8 cellular contexts compared by ENCODE assay signal in genomic region chr3:132416807-132417694, GRCh38. TPM values are rescaled to one million over a fixed set of nuclear protein-coding genes. Genes with fewer than 3 reads are reported as not detected.
DNase-seq lines count a peak whose midpoint lies in the region; ATAC-seq and TF ChIP-seq lines count a peak whose summit lies in the region.

Gene DNAJC13 (plus strand): TSS chr3:132417502. CDS start chr3:132434551, 17,049 bp downstream.

- H3K4me3 Mint-ChIP-seq in activated T-cell treated with anti-CD3 and anti-CD28 coated beads, Interleukin-2, amount 50 U/mL, for 24 hours = peak within 1 kb of the TSS; percentile 97

- H3K27me3 ChIP-seq in mucosa of stomach (ENCODE audit: control insufficient read depth, insufficient read depth, low read length) = no peaks in the 10 kb centered on the region

- no peaks in the 10 kb centered on the region for H3K9me3 Mint-ChIP-seq in activated T-cell treated with anti-CD3 and anti-CD28 coated beads, Interleukin-2, amount 50 U/mL, for 24 hours

- peak; percentile 83 for DNase-seq in DMS53 treated with DMSO at 0.1 percent for 48 hours (lab: John Stamatoyannopoulos, UW; ENCODE audit: unreplicated experiment)
- DNase-seq in KBM-7 = peak; percentile 96
- peak; percentile 93 for DNase-seq in activated T-cell treated with anti-CD3 and anti-CD28 coated beads, Interleukin-2, amount 50 U/mL, for 24 hours
- peak; percentile 92 for DNase-seq in stimulated activated CD8-positive, alpha-beta memory T cell treated with anti-CD3 and anti-CD28 coated beads, Interleukin-4, amount 100 ng/mL, for 48 hours

- in situ Hi-C loops in KBM-7 (cut with MboI; ENCODE audit: low pct_unique_long_range_greater_than_20kb, low sequenced_read_pairs) = no loop called here

- ATAC-seq in GM21723 (IDR thresholded peaks at IDR 0.05; ENCODE audit: unreplicated experiment) (peak; percentile 91), esophagus mucosa (peak; percentile 97)

- H3K9ac ChIP-seq in mucosa of stomach (ENCODE audit: low read length) = peak within 1 kb of the TSS; percentile 95

- H3K4me3 ChIP-seq in mucosa of stomach (ENCODE audit: low read length) = peak within 1 kb of the TSS; percentile 99

- peak within 1 kb of the TSS; percentile 99 for H3K27ac Mint-ChIP-seq in activated T-cell treated with anti-CD3 and anti-CD28 coated beads, Interleukin-2, amount 50 U/mL, for 24 hours

- peaks cover 41% of the 10 kb centered on the region for H3K4me1 Mint-ChIP-seq in activated T-cell treated with anti-CD3 and anti-CD28 coated beads, Interleukin-2, amount 50 U/mL, for 24 hours (ENCODE audit: low read depth)

- no peaks in the 10 kb centered on the region for H3K36me3 ChIP-seq in mucosa of stomach (ENCODE audit: control insufficient read depth, insufficient read depth, low read length)

- H3K9me3 ChIP-seq in mucosa of stomach (ENCODE audit: control insufficient read depth, low read length) = no peaks in the 10 kb centered on the region

- peaks cover 7% of the 10 kb centered on the region for H3K4me1 ChIP-seq in mucosa of stomach (ENCODE audit: control insufficient read depth, insufficient read depth, low read length)

- H3K27me3 Mint-ChIP-seq in activated T-cell treated with anti-CD3 and anti-CD28 coated beads, Interleukin-2, amount 50 U/mL, for 24 hours = no peaks in the 10 kb centered on the region

- H3K36me3 Mint-ChIP-seq in activated T-cell treated with anti-CD3 and anti-CD28 coated beads, Interleukin-2, amount 50 U/mL, for 24 hours (ENCODE audit: low read depth) = peaks cover 34% of the 10 kb centered on the region

TF ChIP-seq in PFSK-1, 5 proteins besides CTCF, POLR2A, EP300 and RAD21:
- TF ChIP-seq FOXP2 (optimal IDR thresholded peaks at IDR 0.05; ENCODE audit: borderline replicate concordance, extremely low read depth, extremely low read length, insufficient read depth) (no peak), TAF1 (IDR thresholded peaks at IDR 0.05; ENCODE audit: borderline replicate concordance, insufficient read depth, low read length) (peak; percentile 31; the same call in 1 of the 2 replicates), SIN3A (IDR thresholded peaks at IDR 0.05; ENCODE audit: borderline replicate concordance, insufficient read depth, low read length) (no peak), POLR2AphosphoS5 (IDR thresholded peaks at IDR 0.05; ENCODE audit: low read depth, low read length) (peak; percentile 61)
- TF ChIP-seq, protein P1, sequence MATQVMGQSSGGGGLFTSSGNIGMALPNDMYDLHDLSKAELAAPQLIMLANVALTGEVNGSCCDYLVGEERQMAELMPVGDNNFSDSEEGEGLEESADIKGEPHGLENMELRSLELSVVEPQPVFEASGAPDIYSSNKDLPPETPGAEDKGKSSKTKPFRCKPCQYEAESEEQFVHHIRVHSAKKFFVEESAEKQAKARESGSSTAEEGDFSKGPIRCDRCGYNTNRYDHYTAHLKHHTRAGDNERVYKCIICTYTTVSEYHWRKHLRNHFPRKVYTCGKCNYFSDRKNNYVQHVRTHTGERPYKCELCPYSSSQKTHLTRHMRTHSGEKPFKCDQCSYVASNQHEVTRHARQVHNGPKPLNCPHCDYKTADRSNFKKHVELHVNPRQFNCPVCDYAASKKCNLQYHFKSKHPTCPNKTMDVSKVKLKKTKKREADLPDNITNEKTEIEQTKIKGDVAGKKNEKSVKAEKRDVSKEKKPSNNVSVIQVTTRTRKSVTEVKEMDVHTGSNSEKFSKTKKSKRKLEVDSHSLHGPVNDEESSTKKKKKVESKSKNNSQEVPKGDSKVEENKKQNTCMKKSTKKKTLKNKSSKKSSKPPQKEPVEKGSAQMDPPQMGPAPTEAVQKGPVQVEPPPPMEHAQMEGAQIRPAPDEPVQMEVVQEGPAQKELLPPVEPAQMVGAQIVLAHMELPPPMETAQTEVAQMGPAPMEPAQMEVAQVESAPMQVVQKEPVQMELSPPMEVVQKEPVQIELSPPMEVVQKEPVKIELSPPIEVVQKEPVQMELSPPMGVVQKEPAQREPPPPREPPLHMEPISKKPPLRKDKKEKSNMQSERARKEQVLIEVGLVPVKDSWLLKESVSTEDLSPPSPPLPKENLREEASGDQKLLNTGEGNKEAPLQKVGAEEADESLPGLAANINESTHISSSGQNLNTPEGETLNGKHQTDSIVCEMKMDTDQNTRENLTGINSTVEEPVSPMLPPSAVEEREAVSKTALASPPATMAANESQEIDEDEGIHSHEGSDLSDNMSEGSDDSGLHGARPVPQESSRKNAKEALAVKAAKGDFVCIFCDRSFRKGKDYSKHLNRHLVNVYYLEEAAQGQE (IDR thresholded peaks at IDR 0.05; ENCODE audit: insufficient read depth in 1 of 2, low read depth in 2 of 2, low read length in 2 of 2) = no peak
TF ChIP-seq in PFSK-1: peak in this region for 2.

RNA-seq across cellular contexts. Expression of gene DNAJC13, which starts in this region (rescaled TPM):
- 10.2 TPM for polyA plus RNA-seq in PFSK-1 (2012; ENCODE audit: insufficient read length, low read depth)
- total RNA-seq in esophagus mucosa = 22.8 TPM

Comparison
In these comparisons a context has a peak if more than half of its experiments do, and no peak if none do; other contexts are left out.
1. Peak in every context shown above with its lines: DNase-seq, ATAC-seq and H3K4me3 ChIP-seq.